ENCODE assay signal across 13 cellular contexts in genomic region chr7:131629203-131629871, GRCh38.
DNase-seq lines count a peak whose midpoint lies in the region; ATAC-seq and TF ChIP-seq lines count a peak whose summit lies in the region.
"Had no signal": no experiment of that assay in that cellular context is flagged by ENCODE, and none has a peak within 500 bp of the region (broad histone marks: within the 10 kb centered on the region; RNA-seq: fewer than 3 reads in every experiment).

No MANE protein-coding gene starts in this region.

- no peak overlapping the region for H3K4me3 Mint-ChIP-seq in neural progenitor cell
- H3K4me3 Mint-ChIP-seq in activated CD4-positive, alpha-beta memory T cell treated with anti-CD3 and anti-CD28 coated beads, Interleukin-2, amount 10 ng/mL, durations not matched to agents 7 days and 5 days, result no peak overlapping the region
- H3K4me3 Mint-ChIP-seq: activated naive CD4-positive, alpha-beta T cell treated with anti-CD3 and anti-CD28 coated beads, Interleukin-2, amount 10 ng/mL, durations not matched to agents 7 days and 5 days; naive B cell; stimulated activated naive CD8-positive, alpha-beta T cell treated with anti-CD3 and anti-CD28 coated beads, Interleukin-15, Interleukin-2, amounts not matched to agents 100 ng/mL and 50 ng/mL, for 24 hours had no signal

- peaks cover 31% of the 10 kb centered on the region for H3K4me1 Mint-ChIP-seq in neural progenitor cell
- H3K4me1 Mint-ChIP-seq in activated CD4-positive, alpha-beta memory T cell treated with anti-CD3 and anti-CD28 coated beads, Interleukin-2, amount 10 ng/mL, durations not matched to agents 7 days and 5 days, result no peaks in the 10 kb centered on the region
- H3K4me1 Mint-ChIP-seq: activated naive CD4-positive, alpha-beta T cell treated with anti-CD3 and anti-CD28 coated beads, Interleukin-2, amount 10 ng/mL, durations not matched to agents 7 days and 5 days; naive B cell had no signal

- POLR2A ChIA-PET in activated CD4-positive, alpha-beta memory T cell treated with anti-CD3 and anti-CD28 coated beads, Interleukin-2, amount 10 ng/mL, durations not matched to agents 7 days and 5 days (lab: Charles Lee), result no interaction called here

- H3K36me3 Mint-ChIP-seq in neural progenitor cell, result no peaks in the 10 kb centered on the region
- no peaks in the 10 kb centered on the region for H3K36me3 Mint-ChIP-seq in activated CD4-positive, alpha-beta memory T cell treated with anti-CD3 and anti-CD28 coated beads, Interleukin-2, amount 10 ng/mL, durations not matched to agents 7 days and 5 days (ENCODE audit: low read depth)
- H3K36me3 Mint-ChIP-seq: activated naive CD4-positive, alpha-beta T cell treated with anti-CD3 and anti-CD28 coated beads, Interleukin-2, amount 10 ng/mL, durations not matched to agents 7 days and 5 days; naive B cell had no signal

- peak; percentile 95 for DNase-seq in Daoy (ENCODE audit: low read depth)
- peak; percentile 87 for DNase-seq in RPMI7951 (ENCODE audit: low read depth)
- DNase-seq in fibroblast of the aortic adventitia (ENCODE audit: low read depth), result peak; percentile 73
- no peak for DNase-seq in neural progenitor cell (ENCODE audit: low spot score)
- no peak for DNase-seq in activated CD4-positive, alpha-beta memory T cell treated with anti-CD3 and anti-CD28 coated beads, Interleukin-2, amount 10 ng/mL, durations not matched to agents 7 days and 5 days
- DNase-seq: activated CD4-positive, alpha-beta T cell treated with anti-CD3 and anti-CD28 coated beads for 4 hours; activated naive CD4-positive, alpha-beta T cell treated with anti-CD3 and anti-CD28 coated beads, Interleukin-2, amount 10 ng/mL, durations not matched to agents 7 days and 5 days; naive B cell had no signal

- H3F3A ChIP-seq in neural progenitor cell (ENCODE audit: low read depth), result peaks cover 21% of the 10 kb centered on the region

- CTCF ChIA-PET in activated CD4-positive, alpha-beta memory T cell treated with anti-CD3 and anti-CD28 coated beads, Interleukin-2, amount 10 ng/mL, durations not matched to agents 7 days and 5 days (lab: Charles Lee), result no interaction called here

- H3K27ac ChIP-seq in neural progenitor cell, result no peak overlapping the region
- H3K27ac ChIP-seq: BLaER1 had no signal

- no peak overlapping the region for H2AFZ ChIP-seq in neural progenitor cell (replicated peaks)

- H4K20me1 ChIP-seq in neural progenitor cell (ENCODE audit: low read depth), result no peaks in the 10 kb centered on the region
- H4K20me1 ChIP-seq: BLaER1 had no signal

- TF ChIP-seq CTCF in fibroblast of the aortic adventitia (IDR thresholded peaks at IDR 0.05; ENCODE audit: insufficient read depth, low read length), result no peak
- no peak for TF ChIP-seq CTCF in neural progenitor cell (IDR thresholded peaks at IDR 0.05)

- peak overlapping the region; percentile 93 for H3K27ac Mint-ChIP-seq in neural progenitor cell
- no peak overlapping the region for H3K27ac Mint-ChIP-seq in activated CD4-positive, alpha-beta memory T cell treated with anti-CD3 and anti-CD28 coated beads, Interleukin-2, amount 10 ng/mL, durations not matched to agents 7 days and 5 days
- H3K27ac Mint-ChIP-seq: activated naive CD4-positive, alpha-beta T cell treated with anti-CD3 and anti-CD28 coated beads, Interleukin-2, amount 10 ng/mL, durations not matched to agents 7 days and 5 days; stimulated activated naive CD8-positive, alpha-beta T cell treated with anti-CD3 and anti-CD28 coated beads, Interleukin-15, Interleukin-2, amounts not matched to agents 100 ng/mL and 50 ng/mL, for 24 hours had no signal

- H3K27me3 ChIP-seq in neural progenitor cell, result no peaks in the 10 kb centered on the region
- H3K27me3 ChIP-seq: BLaER1 had no signal

- peaks cover 22% of the 10 kb centered on the region for H3K4me1 ChIP-seq in neural progenitor cell
- H3K4me1 ChIP-seq: BLaER1 had no signal

- H3K9ac ChIP-seq in neural progenitor cell, result no peak overlapping the region
- H3K9ac ChIP-seq: BLaER1 had no signal

- H3K36me3 ChIP-seq in neural progenitor cell, result no peaks in the 10 kb centered on the region
- H3K36me3 ChIP-seq: BLaER1 had no signal

- no peaks in the 10 kb centered on the region for H3K79me2 ChIP-seq in neural progenitor cell (ENCODE audit: low read depth)

- ATAC-seq in GM21515 (IDR thresholded peaks at IDR 0.05; ENCODE audit: unreplicated experiment), result no peak
- no peak for ATAC-seq in GM21825 (IDR thresholded peaks at IDR 0.05; ENCODE audit: unreplicated experiment)
- no peak for ATAC-seq in HG03280 (IDR thresholded peaks at IDR 0.05; ENCODE audit: unreplicated experiment)

- H3K4me3 ChIP-seq in fibroblast of the aortic adventitia (ENCODE audit: low read depth, low read length) (no peak overlapping the region), neural progenitor cell (no peak overlapping the region)
- H3K4me3 ChIP-seq: BLaER1 had no signal

- H3K4me2 ChIP-seq in neural progenitor cell, result no peak overlapping the region
- H3K4me2 ChIP-seq: BLaER1 had no signal

- no peaks in the 10 kb centered on the region for H3K9me3 Mint-ChIP-seq in neural progenitor cell
- no peaks in the 10 kb centered on the region for H3K9me3 Mint-ChIP-seq in activated CD4-positive, alpha-beta memory T cell treated with anti-CD3 and anti-CD28 coated beads, Interleukin-2, amount 10 ng/mL, durations not matched to agents 7 days and 5 days
- H3K9me3 Mint-ChIP-seq: activated naive CD4-positive, alpha-beta T cell treated with anti-CD3 and anti-CD28 coated beads, Interleukin-2, amount 10 ng/mL, durations not matched to agents 7 days and 5 days; naive B cell; stimulated activated naive CD8-positive, alpha-beta T cell treated with anti-CD3 and anti-CD28 coated beads, Interleukin-15, Interleukin-2, amounts not matched to agents 100 ng/mL and 50 ng/mL, for 24 hours had no signal

- H3K27me3 Mint-ChIP-seq in neural progenitor cell (ENCODE audit: insufficient read depth, low read depth), result peaks cover 4% of the 10 kb centered on the region
- H3K27me3 Mint-ChIP-seq in activated CD4-positive, alpha-beta memory T cell treated with anti-CD3 and anti-CD28 coated beads, Interleukin-2, amount 10 ng/mL, durations not matched to agents 7 days and 5 days, result peaks cover 4% of the 10 kb centered on the region
- H3K27me3 Mint-ChIP-seq: stimulated activated naive CD8-positive, alpha-beta T cell treated with anti-CD3 and anti-CD28 coated beads, Interleukin-15, Interleukin-2, amounts not matched to agents 100 ng/mL and 50 ng/mL, for 24 hours had no signal

- H3K9me3 ChIP-seq in neural progenitor cell (ENCODE audit: low read depth), result no peaks in the 10 kb centered on the region
- H3K9me3 ChIP-seq: BLaER1 had no signal

Comparison
In these comparisons a context has a peak if more than half of its experiments do, and no peak if none do; other contexts are left out.
1. DNase-seq: peak in Daoy (single experiment), RPMI7951 (single experiment) and fibroblast of the aortic adventitia (single experiment); none in neural progenitor cell (single experiment) and activated CD4-positive, alpha-beta memory T cell treated with anti-CD3 and anti-CD28 coated beads, Interleukin-2, amount 10 ng/mL, durations not matched to agents 7 days and 5 days (single experiment).